In the genomic region with DNA sequence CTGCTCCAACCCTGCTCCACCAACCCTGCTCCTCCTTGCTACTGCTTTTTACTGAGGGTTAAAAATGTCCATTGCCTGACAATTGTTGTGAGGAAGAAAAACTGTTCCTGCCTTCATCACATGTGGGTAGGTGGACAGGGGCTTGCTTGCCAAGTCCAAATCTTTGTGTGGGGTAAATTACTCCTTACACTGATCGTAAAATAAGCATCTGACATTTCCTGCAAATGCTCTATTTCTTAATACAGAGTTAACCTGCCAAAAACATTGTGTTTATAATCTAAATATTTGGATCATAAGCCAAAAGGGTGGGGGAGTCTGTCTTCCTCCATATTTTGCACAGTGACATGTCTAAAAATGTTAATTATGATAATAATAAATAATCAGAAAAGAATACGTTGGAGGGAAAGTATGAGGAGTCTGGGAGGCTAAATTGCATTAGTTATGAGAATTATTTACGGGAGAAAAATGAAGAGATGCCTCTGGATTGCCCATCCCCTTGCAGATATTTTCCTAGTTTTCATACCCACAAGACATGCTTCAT, we compare ENCODE assay signal across 22 cellular contexts.
"Had no signal": no experiment of that assay in that cellular context is flagged by ENCODE, and none has a peak within 500 bp of the region (broad histone marks: within the 10 kb centered on the region; RNA-seq: fewer than 3 reads in every experiment).

No MANE protein-coding gene starts in this region.

- ATAC-seq: effector memory CD8-positive, alpha-beta T cell; stimulated activated naive B cell treated with anti-CD40 and anti-IgM and Interleukin-4, amounts not matched to agents 10 μg/mL and 1 μg/mL and 100 μg/mL, for 72 hours had no signal

- DNase-seq: activated CD4-positive, alpha-beta T cell treated with anti-CD3 and anti-CD28 coated beads, Interleukin-2, amount 50 U/mL, for 1 hour; activated CD8-positive, alpha-beta memory T cell treated with anti-CD3 and anti-CD28 coated beads for 24 hours; activated naive CD8-positive, alpha-beta T cell treated with anti-CD3 and anti-CD28 coated beads for 36 hours; aorta; dermis blood vessel endothelial cell; effector memory CD8-positive, alpha-beta T cell; islet precursor cell; midbrain; retina; stimulated activated CD4-positive, alpha-beta T cell treated with anti-CD3 and anti-CD28 coated beads, Interleukin-15, amount 100 ng/mL, for 24 hours; stimulated activated CD4-positive, alpha-beta T cell treated with anti-CD3 and anti-CD28 coated beads, Interleukin-4, amount 100 ng/mL, for 1 hour; stimulated activated naive B cell treated with anti-CD40 and anti-IgM and Interleukin-4, amounts not matched to agents 10 μg/mL and 1 μg/mL and 100 μg/mL, for 72 hours; T-helper 9 cell; upper lobe of left lung had no signal

- H3K9me3 ChIP-seq: breast epithelium, neutrophil, upper lobe of left lung had no signal

- H3K4me3 Mint-ChIP-seq: activated naive CD8-positive, alpha-beta T cell treated with anti-CD3 and anti-CD28 coated beads for 36 hours; activated T-helper 1 cell treated with anti-CD3 and anti-CD28 coated beads, Interleukin-12 subunit alpha, Interleukin-12 subunit beta, Interleukin-2, Interleukin-4 antibody, amounts not matched to agents 30 ng/mL and 10 ng/mL and 1 ng/mL, durations not matched to agents 14 hours and 24 hours and 36 hours; effector memory CD8-positive, alpha-beta T cell; stimulated activated naive B cell treated with anti-CD40 and anti-IgM and Interleukin-4, amounts not matched to agents 10 μg/mL and 1 μg/mL and 100 μg/mL, for 72 hours had no signal

- H3K27ac Mint-ChIP-seq: activated naive CD8-positive, alpha-beta T cell treated with anti-CD3 and anti-CD28 coated beads for 36 hours; activated T-helper 1 cell treated with anti-CD3 and anti-CD28 coated beads, Interleukin-12 subunit alpha, Interleukin-12 subunit beta, Interleukin-2, Interleukin-4 antibody, amounts not matched to agents 30 ng/mL and 10 ng/mL and 1 ng/mL, durations not matched to agents 14 hours and 24 hours and 36 hours; stimulated activated naive B cell treated with anti-CD40 and anti-IgM and Interleukin-4, amounts not matched to agents 10 μg/mL and 1 μg/mL and 100 μg/mL, for 72 hours had no signal

- H3K27me3 ChIP-seq: breast epithelium, neutrophil, upper lobe of left lung had no signal

- H3K9me3 Mint-ChIP-seq: activated naive CD8-positive, alpha-beta T cell treated with anti-CD3 and anti-CD28 coated beads for 36 hours; activated T-helper 1 cell treated with anti-CD3 and anti-CD28 coated beads, Interleukin-12 subunit alpha, Interleukin-12 subunit beta, Interleukin-2, Interleukin-4 antibody, amounts not matched to agents 30 ng/mL and 10 ng/mL and 1 ng/mL, durations not matched to agents 14 hours and 24 hours and 36 hours; effector memory CD8-positive, alpha-beta T cell; stimulated activated naive B cell treated with anti-CD40 and anti-IgM and Interleukin-4, amounts not matched to agents 10 μg/mL and 1 μg/mL and 100 μg/mL, for 72 hours had no signal

- H3K36me3 Mint-ChIP-seq: activated naive CD8-positive, alpha-beta T cell treated with anti-CD3 and anti-CD28 coated beads for 36 hours; stimulated activated naive B cell treated with anti-CD40 and anti-IgM and Interleukin-4, amounts not matched to agents 10 μg/mL and 1 μg/mL and 100 μg/mL, for 72 hours had no signal

- H3K4me1 Mint-ChIP-seq: activated naive CD8-positive, alpha-beta T cell treated with anti-CD3 and anti-CD28 coated beads for 36 hours had no signal

- H3K36me3 ChIP-seq: breast epithelium, neutrophil, upper lobe of left lung had no signal

- H3K27ac ChIP-seq: breast epithelium, epithelial cell of prostate, neutrophil, SK-N-MC, skin epidermis, upper lobe of left lung had no signal

- H3K4me3 ChIP-seq: breast epithelium, lung, SK-N-MC, skin epidermis, upper lobe of left lung had no signal

- H3K27me3 Mint-ChIP-seq: activated naive CD8-positive, alpha-beta T cell treated with anti-CD3 and anti-CD28 coated beads for 36 hours; effector memory CD8-positive, alpha-beta T cell; stimulated activated naive B cell treated with anti-CD40 and anti-IgM and Interleukin-4, amounts not matched to agents 10 μg/mL and 1 μg/mL and 100 μg/mL, for 72 hours had no signal

- FAIRE-seq: frontal cortex had no signal
